Comparison of ENCODE assay signal across 20 cellular contexts in the genomic region with DNA sequence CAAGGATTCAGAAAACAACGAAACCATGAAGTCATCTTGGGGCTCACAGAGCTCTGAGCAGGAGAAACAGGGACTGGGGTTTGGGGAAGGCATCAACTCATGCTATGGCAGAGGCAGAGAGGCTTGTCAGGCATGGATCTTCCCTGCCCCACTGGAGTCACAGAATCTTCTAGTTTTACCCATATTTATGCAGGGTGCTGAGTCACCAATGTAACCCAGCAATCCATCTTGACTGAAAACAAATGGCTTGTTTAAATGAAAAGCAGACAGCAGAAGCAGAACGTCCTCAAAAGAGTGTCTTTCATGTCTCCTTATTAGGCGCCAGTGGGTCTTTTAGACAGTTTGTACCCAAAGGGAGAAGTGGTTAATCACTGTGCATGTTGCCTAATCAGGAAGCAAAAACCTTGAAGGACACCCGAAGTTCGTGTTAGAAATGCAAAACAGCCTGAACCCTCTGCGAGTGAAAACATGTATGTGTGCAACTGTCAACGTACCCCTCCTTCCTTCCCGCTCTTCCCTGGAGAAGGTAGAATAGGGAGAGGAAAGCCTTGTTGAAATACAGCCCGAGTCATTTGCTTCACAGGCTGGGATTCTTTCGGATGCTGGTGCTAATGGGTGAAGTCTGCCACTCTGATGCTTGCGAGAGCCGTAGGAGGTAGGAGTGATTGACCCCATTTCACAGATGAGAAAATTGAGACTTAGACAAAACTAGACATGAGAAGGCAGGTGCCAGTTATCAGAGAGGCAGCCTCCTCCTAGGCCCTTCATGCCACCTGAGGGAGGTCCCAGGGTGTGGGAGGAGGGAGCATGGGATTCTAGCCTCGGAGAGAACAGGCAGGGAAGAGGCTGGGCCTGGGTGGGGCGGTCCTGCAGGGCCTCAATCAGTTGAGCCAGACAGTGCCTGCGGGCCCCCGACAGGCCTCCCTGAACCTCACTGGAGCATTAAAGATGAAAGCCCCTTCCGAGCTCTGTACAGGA.
DNase-seq lines count a peak whose midpoint lies in the region; ATAC-seq and TF ChIP-seq lines count a peak whose summit lies in the region.
"Had no signal": no experiment of that assay in that cellular context is flagged by ENCODE, and none has a peak within 500 bp of the region (broad histone marks: within the 10 kb centered on the region; RNA-seq: fewer than 3 reads in every experiment).

No MANE protein-coding gene starts in this region.

- H2AFZ ChIP-seq in GM23338 = no peak overlapping the region
- no peak overlapping the region for H2AFZ ChIP-seq in neuronal stem cell (ENCODE audit: low read length)

- H2BK15ac ChIP-seq in neuronal stem cell (ENCODE audit: low read length) = no peak overlapping the region

- H3K4me2 ChIP-seq in GM23338 (no peak overlapping the region), neuronal stem cell (ENCODE audit: insufficient read depth, low read length, poor library complexity, severe bottlenecking) (no peak overlapping the region)

- no CpG with 5 or more reads among the region's 17 CpGs for WGBS in neuronal stem cell (ENCODE audit: extremely low coverage in 2 of 2, insufficient read length in 2 of 2, insufficient replicate concordance in 1 of 2), 2 donors

- no peaks in the 10 kb centered on the region for H3K79me2 ChIP-seq in GM23338 (replicated peaks; ENCODE audit: insufficient read depth)

- H3K9ac ChIP-seq in neuronal stem cell (ENCODE audit: low read depth, low read length, poor library complexity) = no peak overlapping the region

- H3K18ac ChIP-seq in neuronal stem cell (ENCODE audit: low read length) = peak overlapping the region; percentile 5

- intact Hi-C loops in CD8-positive, alpha-beta T cell (cut with DNase I, micrococcal nuclease) = no loop called here

- no peak overlapping the region for H4K91ac ChIP-seq in neuronal stem cell (ENCODE audit: low read depth, low read length, poor library complexity)

- H3K27me3 ChIP-seq in GM23338 (ENCODE audit: insufficient read depth) (no peaks in the 10 kb centered on the region), neuronal stem cell (ENCODE audit: control insufficient read depth in 3 of 3, insufficient read depth in 3 of 3, low read depth in 1 of 3, low read length in 3 of 3) (no peaks in the 10 kb centered on the region), WERI-Rb-1 (ENCODE audit: insufficient read depth, low read depth, severe bottlenecking) (no peaks in the 10 kb centered on the region)
- no peaks in the 10 kb centered on the region for H3K27me3 ChIP-seq in CD8-positive, alpha-beta T cell (ENCODE audit: insufficient read depth, low read length)

- no peak overlapping the region for H3K4me3 Mint-ChIP-seq in GM23338
- H3K4me3 Mint-ChIP-seq in CD8-positive, alpha-beta T cell = no peak overlapping the region

- H3K27me3 Mint-ChIP-seq in GM23338 (ENCODE audit: insufficient read depth, low read depth, poor library complexity) = no peaks in the 10 kb centered on the region
- no peaks in the 10 kb centered on the region for H3K27me3 Mint-ChIP-seq in CD8-positive, alpha-beta T cell (ENCODE audit: low read depth)

- no peaks in the 10 kb centered on the region for H3K9me2 ChIP-seq in GM23338 (ENCODE audit: insufficient read depth)

- H3K4me1 ChIP-seq in GM23338 (ENCODE audit: insufficient read depth) (no peaks in the 10 kb centered on the region), neuronal stem cell (ENCODE audit: control insufficient read depth in 2 of 2, insufficient read depth in 1 of 2, low read depth in 1 of 2, low read length in 2 of 2) (peaks cover 0 to 4% of the 10 kb centered on the region in 2 donors)
- no peaks in the 10 kb centered on the region for H3K4me1 ChIP-seq in CD8-positive, alpha-beta T cell (ENCODE audit: insufficient read depth, low read length)

- peaks cover 0 to 16% of the 10 kb centered on the region in 2 donors for H3K9me3 ChIP-seq in neuronal stem cell (replicated peaks in 1 of 2; ENCODE audit: control insufficient read depth in 2 of 2, insufficient read depth in 1 of 2, low read depth in 1 of 2, low read length in 2 of 2)
- H3K9me3 ChIP-seq in WERI-Rb-1 (ENCODE audit: severe bottlenecking) = no peaks in the 10 kb centered on the region
- H3K9me3 ChIP-seq in CD8-positive, alpha-beta T cell (ENCODE audit: low read length) = no peaks in the 10 kb centered on the region
- H3K9me3 ChIP-seq: thoracic aorta had no signal

- peaks cover 5% of the 10 kb centered on the region; the same call in 2 of the 3 replicates for H3K9me3 Mint-ChIP-seq in GM23338
- no peaks in the 10 kb centered on the region for H3K9me3 Mint-ChIP-seq in CD8-positive, alpha-beta T cell

- CTCF ChIA-PET in HEK293T (lab: Yijun Ruan, JAX) = interaction anchor here (0.7 kb wide), 1 partner anchor 16 kb away, joined by 3 read pairs; no protein-coding TSS in a partner anchor
- CTCF ChIA-PET in CD8-positive, alpha-beta T cell (lab: Charles Lee) = no interaction called here

- no peak overlapping the region for H3K14ac ChIP-seq in neuronal stem cell (ENCODE audit: low read length)

- TF ChIP-seq CTCF in GM23338 (conservative IDR thresholded peaks at IDR 0.05; ENCODE audit: low read depth in 2 of 2) (no peak), WERI-Rb-1 (IDR thresholded peaks at IDR 0.05; ENCODE audit: low read depth, low read length) (no peak)
- TF ChIP-seq CTCF in CD8-positive, alpha-beta T cell (IDR thresholded peaks at IDR 0.05) = no peak

- H3K27ac Mint-ChIP-seq in GM23338 = 0 out of 2 replicates have a peak overlapping the region, but pooled peaks have one; percentile 56
- no peak overlapping the region for H3K27ac Mint-ChIP-seq in CD8-positive, alpha-beta T cell

- no peak overlapping the region for H4K8ac ChIP-seq in neuronal stem cell (ENCODE audit: low read depth, low read length)

- peaks cover 19% of the 10 kb centered on the region for H3K4me1 Mint-ChIP-seq in GM23338
- H3K4me1 Mint-ChIP-seq in CD8-positive, alpha-beta T cell (ENCODE audit: low read depth) = peaks cover 8% of the 10 kb centered on the region

- H3K4me3 ChIP-seq in GM23338 = no peak overlapping the region
- H3K4me3 ChIP-seq in neuronal stem cell (ENCODE audit: low read length in 2 of 2) = no peak overlapping the region
- no peak overlapping the region for H3K4me3 ChIP-seq in WERI-Rb-1 (ENCODE audit: low read depth, low read length)
- no peak overlapping the region for H3K4me3 ChIP-seq in CD8-positive, alpha-beta T cell (ENCODE audit: low read depth, low read length)
- H3K4me3 ChIP-seq: thoracic aorta had no signal

- no peaks in the 10 kb centered on the region; the same call in none of the 2 replicates for H4K20me1 ChIP-seq in GM23338 (replicated peaks; ENCODE audit: insufficient read depth)

- no peak overlapping the region for H2BK12ac ChIP-seq in neuronal stem cell (ENCODE audit: low read length)

- POLR2A ChIA-PET in HEK293T (lab: Yijun Ruan, JAX) = no interaction called here
- POLR2A ChIA-PET in CD8-positive, alpha-beta T cell (lab: Charles Lee) = no interaction called here

- DNase-seq in GM23338 (ENCODE audit: low spot score) = no peak
- DNase-seq in OCI-M1 (lab: John Stamatoyannopoulos, UW) = peak; percentile 11
- no peak for DNase-seq in neuronal stem cell (ENCODE audit: low spot score)
- no peak for DNase-seq in WERI-Rb-1
- DNase-seq in HEK293T (ENCODE audit: extremely low spot score) = no peak
- DNase-seq in mucosa of gallbladder (ENCODE audit: low spot score) = no peak
- DNase-seq in CD8-positive, alpha-beta T cell = no peak
- DNase-seq: activated CD4-positive, alpha-beta T cell treated with anti-CD3 and anti-CD28 coated beads, Interleukin-2, amount 50 U/mL, for 1 hour; activated naive CD4-positive, alpha-beta T cell; activated T-cell treated with anti-CD3 and anti-CD28 coated beads for 4 hours; aorta; foreskin fibroblast; IMR-90; NCI-H1092 treated with DMSO at 0.1 percent for 48 hours; NCI-H2171; NCI-H82; small intestine; T-helper 2 cell had no signal

- peak overlapping the region; percentile 60 for H2AK5ac ChIP-seq in neuronal stem cell (ENCODE audit: low read depth, low read length)

- no peaks in the 10 kb centered on the region for H3F3A ChIP-seq in GM23338 (replicated peaks; ENCODE audit: low read depth)

- H3K36me3 ChIP-seq in GM23338 (ENCODE audit: insufficient read depth) (no peaks in the 10 kb centered on the region), neuronal stem cell (replicated peaks in 1 of 2; ENCODE audit: control insufficient read depth in 2 of 2, insufficient read depth in 2 of 2, low read length in 2 of 2) (no peaks in the 10 kb centered on the region), WERI-Rb-1 (no peaks in the 10 kb centered on the region)
- H3K36me3 ChIP-seq in CD8-positive, alpha-beta T cell (ENCODE audit: insufficient read depth, low read length) = no peaks in the 10 kb centered on the region
- H3K36me3 ChIP-seq: thoracic aorta had no signal

- ATAC-seq in GM23338 (no peak), esophagus mucosa (peak; percentile 49)
- ATAC-seq in CD8-positive, alpha-beta T cell = no peak

- H3K79me1 ChIP-seq in neuronal stem cell (ENCODE audit: low read depth, low read length) = no peaks in the 10 kb centered on the region

- H2BK5ac ChIP-seq in neuronal stem cell (ENCODE audit: low read length) = no peak overlapping the region

- H3K4ac ChIP-seq in neuronal stem cell (ENCODE audit: low read length) = no peak overlapping the region

- H2BK120ac ChIP-seq in neuronal stem cell (ENCODE audit: low read depth, low read length) = no peak overlapping the region

- no peak overlapping the region for H3K23ac ChIP-seq in neuronal stem cell (ENCODE audit: low read depth, low read length, poor library complexity)

- H3K36me3 Mint-ChIP-seq in GM23338 (ENCODE audit: low read depth) = no peaks in the 10 kb centered on the region
- H3K36me3 Mint-ChIP-seq in CD8-positive, alpha-beta T cell = no peaks in the 10 kb centered on the region

- no peak overlapping the region for H3K27ac ChIP-seq in GM23338 (ENCODE audit: low read depth)
- H3K27ac ChIP-seq in neuronal stem cell (replicated peaks; ENCODE audit: low read length) = no peak overlapping the region
- no peak overlapping the region for H3K27ac ChIP-seq in WERI-Rb-1
- H3K27ac ChIP-seq in CD8-positive, alpha-beta T cell (ENCODE audit: low read depth, low read length) = no peak overlapping the region
- H3K27ac ChIP-seq: thoracic aorta had no signal

TF ChIP-seq in HEK293T, 16 proteins besides CTCF, POLR2A, EP300 and RAD21:
- TF ChIP-seq FOXK2 (IDR thresholded peaks at IDR 0.05) (no peak), ZNF384 (IDR thresholded peaks at IDR 0.05) (no peak), ARNT (IDR thresholded peaks at IDR 0.05) (no peak), L3MBTL2 (conservative IDR thresholded peaks at IDR 0.05) (no peak), FOXM1 (IDR thresholded peaks at IDR 0.05; ENCODE audit: borderline replicate concordance) (no peak), CTBP1 (IDR thresholded peaks at IDR 0.05; ENCODE audit: borderline replicate concordance) (no peak), TARDBP (IDR thresholded peaks at IDR 0.05) (no peak), LEF1 (IDR thresholded peaks at IDR 0.05; ENCODE audit: borderline replicate concordance) (no peak), FOXA1 (IDR thresholded peaks at IDR 0.05) (no peak), ELF4 (IDR thresholded peaks at IDR 0.05) (no peak), SP1 (IDR thresholded peaks at IDR 0.05) (no peak)
TF ChIP-seq in HEK293T: peak in this region for 0.
